16 cellular contexts compared by ENCODE assay signal in genomic region chr2:63844616-63845015, GRCh38. TPM values are rescaled to one million over a fixed set of nuclear protein-coding genes. Genes with fewer than 3 reads are reported as not detected.
DNase-seq lines count a peak whose midpoint lies in the region; ATAC-seq, FAIRE-seq and TF ChIP-seq lines count a peak whose summit lies in the region.
"Had no signal": no experiment of that assay in that cellular context is flagged by ENCODE, and none has a peak within 500 bp of the region (broad histone marks: within the 10 kb centered on the region; RNA-seq: fewer than 3 reads in every experiment).

No MANE protein-coding gene starts in this region.

- no peak for TF ChIP-seq POLR2A in HepG2 (IDR thresholded peaks at IDR 0.05; ENCODE audit: insufficient read depth in 1 of 2, low read depth in 2 of 2, low read length in 2 of 2)

- peaks cover 79% of the 10 kb centered on the region for H3K79me2 ChIP-seq in HepG2 (ENCODE audit: insufficient read depth, low read length)

- H3K9me3 ChIP-seq in cardiac muscle cell (ENCODE audit: low read depth) (no peaks in the 10 kb centered on the region), HepG2 (ENCODE audit: low read length) (no peaks in the 10 kb centered on the region), subcutaneous abdominal adipose tissue (ENCODE audit: control insufficient read depth in 5 of 5, low read length in 5 of 5) (no peaks in the 10 kb centered on the region), small intestine (ENCODE audit: control insufficient read depth, low read depth) (no peaks in the 10 kb centered on the region)
- H3K9me3 ChIP-seq: uterus had no signal

- H3K27ac Mint-ChIP-seq in activated naive CD8-positive, alpha-beta T cell treated with anti-CD3 and anti-CD28 coated beads, Interleukin-2, amount 10 ng/mL, durations not matched to agents 7 days and 5 days = no peak overlapping the region

- FAIRE-seq in HepG2 (lab: Jason Lieb, UNC) = no peak
- FAIRE-seq in small intestine (lab: Jason Lieb, UNC) = no peak

- POLR2A ChIA-PET in activated naive CD8-positive, alpha-beta T cell treated with anti-CD3 and anti-CD28 coated beads, Interleukin-2, amount 10 ng/mL, durations not matched to agents 7 days and 5 days (lab: Charles Lee) = interaction anchor here (1.4 to 7.6 kb wide), 2 partner anchors 11 to 256 kb away, joined by 5 to 286 read pairs; partner anchors contain the start of genes MDH1 and WDPCP
- POLR2A ChIA-PET in HepG2 (lab: Yijun Ruan, JAX) = interaction anchor here (4.8 to 5.2 kb wide), 2 partner anchors 23 to 145 kb away, joined by 34 to 56 read pairs; no protein-coding TSS in a partner anchor

- ATAC-seq in activated naive CD8-positive, alpha-beta T cell treated with anti-CD3 and anti-CD28 coated beads, Interleukin-2, amount 10 ng/mL, durations not matched to agents 7 days and 5 days (ENCODE audit: low read depth) = no peak
- no peak for ATAC-seq in HepG2

- H3K27ac ChIP-seq in cardiac muscle cell (peak overlapping the region; percentile 93), HepG2 (ENCODE audit: extremely low read length, insufficient read depth, low read length) (no peak overlapping the region), subcutaneous abdominal adipose tissue (ENCODE audit: low read depth, low read length) (peak overlapping the region; percentile 94), small intestine (ENCODE audit: low read depth in 1 of 2, low read length in 1 of 2) (no peak overlapping the region)

- H3K36me3 ChIP-seq in cardiac muscle cell = no peaks in the 10 kb centered on the region
- no peaks in the 10 kb centered on the region for H3K36me3 ChIP-seq in HepG2 (replicated peaks in 1 of 2; ENCODE audit: control insufficient read depth in 1 of 2, insufficient read depth in 2 of 2, low read length in 2 of 2)
- H3K36me3 ChIP-seq in subcutaneous abdominal adipose tissue (ENCODE audit: control insufficient read depth in 5 of 5, insufficient read depth in 5 of 5, low read length in 5 of 5) = no peaks in the 10 kb centered on the region
- H3K36me3 ChIP-seq in small intestine (ENCODE audit: control insufficient read depth in 2 of 2, insufficient read depth in 2 of 2, low read length in 2 of 2) = no peaks in the 10 kb centered on the region
- H3K36me3 ChIP-seq: uterus had no signal

- H3K4me3 Mint-ChIP-seq in activated naive CD8-positive, alpha-beta T cell treated with anti-CD3 and anti-CD28 coated beads, Interleukin-2, amount 10 ng/mL, durations not matched to agents 7 days and 5 days = peak overlapping the region; percentile 95

- intact Hi-C loops in cardiac septum (cut with DNase I) (loop anchor here (5.0 to 10.0 kb wide), 3 partner anchors 147 to 257 kb away; partner anchors contain the start of genes MDH1, VPS54 and WDPCP), HepG2 (cut with micrococcal nuclease; ENCODE audit: unreplicated experiment) (no loop called here)

- peak overlapping the region; percentile 95 for H3K4me2 ChIP-seq in HepG2 (ENCODE audit: low read depth, low read length)

- TF ChIP-seq EP300 in HepG2 (IDR thresholded peaks at IDR 0.05; ENCODE audit: low read depth in 2 of 2, low read length in 2 of 2) (no peak), HepG2 (CRISPR knock-in tag; IDR thresholded peaks at IDR 0.05; ENCODE audit: borderline replicate concordance) (no peak)

- H3K4me3 ChIP-seq in cardiac muscle cell (peak overlapping the region; percentile 54), HepG2 (replicated peaks in 1 of 3; ENCODE audit: insufficient read depth in 1 of 3, low read depth in 2 of 3, low read length in 3 of 3) (peak overlapping the region; percentile 14 to 95 (median 82); a peak in 3 of 6 replicates), subcutaneous abdominal adipose tissue (ENCODE audit: low read depth in 1 of 5, low read length in 5 of 5) (peak overlapping the region; percentile 73 to 99 (median 96)), small intestine (ENCODE audit: low read depth in 1 of 2, low read length in 2 of 2) (no peak overlapping the region)
- H3K4me3 ChIP-seq: uterus had no signal

- peaks cover 47% of the 10 kb centered on the region for H3K4me1 Mint-ChIP-seq in activated naive CD8-positive, alpha-beta T cell treated with anti-CD3 and anti-CD28 coated beads, Interleukin-2, amount 10 ng/mL, durations not matched to agents 7 days and 5 days

- WGBS in HepG2 (ENCODE audit: low lambda C conversion rate) = 78% methylated on average over 3 of the region's 3 CpGs
- WGBS in small intestine, 3 donors = 87 to 96% (median 92%) methylated on average over 3 of the region's 3 CpGs

- H4K20me1 ChIP-seq in HepG2 (ENCODE audit: insufficient read depth, low read length) = peaks cover 45% of the 10 kb centered on the region

- no peak for DNase-seq in cardiac muscle cell (ENCODE audit: low read depth in 1 of 2, low spot score in 1 of 2)
- DNase-seq in cardiac septum (ENCODE audit: low spot score) = no peak
- no peak for DNase-seq in activated naive CD8-positive, alpha-beta T cell treated with anti-CD3 and anti-CD28 coated beads, Interleukin-2, amount 10 ng/mL, durations not matched to agents 7 days and 5 days
- DNase-seq in HepG2 (ENCODE audit: low spot score) = no peak
- DNase-seq in NCI-H128 (lab: John Stamatoyannopoulos, UW; ENCODE audit: unreplicated experiment) = no peak
- no peak for DNase-seq in small intestine
- no peak for DNase-seq in mesenteric fat pad (ENCODE audit: low spot score)
- DNase-seq: activated gamma-delta T cell, AML-193, dorsolateral prefrontal cortex, foreskin melanocyte, GDM1, MV-4-11, NCI-H446, uterus had no signal

- CTCF ChIA-PET in HepG2 (lab: Yijun Ruan, JAX; ENCODE audit: low intra/inter-chr PET ratio, low total read pairs) = no interaction called here

- H3K9me3 Mint-ChIP-seq in activated naive CD8-positive, alpha-beta T cell treated with anti-CD3 and anti-CD28 coated beads, Interleukin-2, amount 10 ng/mL, durations not matched to agents 7 days and 5 days = peaks cover 13% of the 10 kb centered on the region

- H3K27me3 Mint-ChIP-seq in activated naive CD8-positive, alpha-beta T cell treated with anti-CD3 and anti-CD28 coated beads, Interleukin-2, amount 10 ng/mL, durations not matched to agents 7 days and 5 days = no peaks in the 10 kb centered on the region

- H2AFZ ChIP-seq in HepG2 (ENCODE audit: low read length) = no peak overlapping the region

- H3K9ac ChIP-seq in HepG2 (ENCODE audit: insufficient read depth, low read depth, low read length) = peak overlapping the region; percentile 92; the same call in 1 of the 2 replicates
- peak overlapping the region; percentile 22 to 100 (median 42) for H3K9ac ChIP-seq in subcutaneous abdominal adipose tissue (ENCODE audit: low read length in 5 of 5)

- H3K4me1 ChIP-seq in cardiac muscle cell (ENCODE audit: low read depth) (peaks cover 43% of the 10 kb centered on the region), HepG2 (ENCODE audit: insufficient read depth, low read length) (peaks cover 63% of the 10 kb centered on the region), subcutaneous abdominal adipose tissue (ENCODE audit: control insufficient read depth in 5 of 5, insufficient read depth in 5 of 5, low read length in 5 of 5) (peaks cover 0 to 71% (median 52%) of the 10 kb centered on the region in 5 donors), small intestine (ENCODE audit: control insufficient read depth in 2 of 2, insufficient read depth in 1 of 2, low read depth in 1 of 2, low read length in 1 of 2) (peaks cover 7 to 10% of the 10 kb centered on the region in 2 donors)

- H3K27me3 ChIP-seq in cardiac muscle cell (no peaks in the 10 kb centered on the region), HepG2 (ENCODE audit: control insufficient read depth in 1 of 2, insufficient read depth in 2 of 2, low read length in 2 of 2) (no peaks in the 10 kb centered on the region; a peak in 1 of 5 replicates), subcutaneous abdominal adipose tissue (ENCODE audit: control insufficient read depth in 5 of 5, insufficient read depth in 4 of 5, low read length in 5 of 5) (no peaks in the 10 kb centered on the region), small intestine (ENCODE audit: control insufficient read depth in 2 of 2, insufficient read depth in 2 of 2, low read length in 2 of 2) (no peaks in the 10 kb centered on the region)
- H3K27me3 ChIP-seq: dorsolateral prefrontal cortex, uterus had no signal

- in situ Hi-C loops in HepG2 (cut with HindIII; ENCODE audit: extremely low pct_ligation_motif_present, low pct_unique_long_range_greater_than_20kb) = no loop called here

- no peak for TF ChIP-seq RAD21 in HepG2 (CRISPR knock-in tag; IDR thresholded peaks at IDR 0.05)

- H3K36me3 Mint-ChIP-seq in activated naive CD8-positive, alpha-beta T cell treated with anti-CD3 and anti-CD28 coated beads, Interleukin-2, amount 10 ng/mL, durations not matched to agents 7 days and 5 days = peaks cover 66% of the 10 kb centered on the region

- TF ChIP-seq CTCF in cardiac muscle cell (IDR thresholded peaks at IDR 0.05; ENCODE audit: low read depth, low read length) (no peak), HepG2 (CRISPR knock-in tag; IDR thresholded peaks at IDR 0.05) (no peak)

- no TSS peak for BruUV-seq in HepG2 (replicated peaks; lab: Mats Ljungman, UMichigan)

RNA-seq across cellular contexts. Expression of gene UGP2, which starts 2.9 kb away (rescaled TPM):
- total RNA-seq in cardiac muscle cell (183 and 199 TPM in 2 replicates), cardiac septum (327 TPM), HepG2 (2016; rRNA removed; fragmentation: Illumina TruSeq; extraction: Trizol) (134 and 210 TPM in 2 replicates), mesenteric fat pad (563 TPM)
- polyA plus RNA-seq in cardiac muscle cell (327 and 344 TPM in 2 replicates), HepG2 (2011; rRNA removed) (80.1 and 96.0 TPM in 2 replicates), small intestine (100 to 1,000 TPM in 2 of 3 donors, 10 to 100 TPM in 1; 73.8 to 156 (median 120) TPM)
- 100 to 1,000 TPM; 127 to 139 TPM for total RNA-seq in activated naive CD8-positive, alpha-beta T cell treated with anti-CD3 and anti-CD28 coated beads, Interleukin-2, amount 10 ng/mL, durations not matched to agents 7 days and 5 days
- total RNA-seq in HepG2 (2016; cell fraction: cytosol; rRNA removed; fragmentation: Illumina TruSeq; extraction: Trizol; ENCODE audit: low read depth) = 83.7 and 93.6 TPM in 2 replicates
- total RNA-seq in HepG2 (2016; cell fraction: insoluble cytoplasmic fraction; rRNA removed; fragmentation: Illumina TruSeq; extraction: Trizol) = 123 and 218 TPM in 2 replicates
- 85.1 and 86.4 TPM in 2 replicates for total RNA-seq in HepG2 (2016; cell fraction: membrane; rRNA removed; fragmentation: Illumina TruSeq; extraction: Trizol)
- 79.9 and 81.8 TPM in 2 replicates for total RNA-seq in HepG2 (2016; cell fraction: nucleus; rRNA removed; fragmentation: Illumina TruSeq; extraction: Trizol)
- 34.2 and 64.5 TPM in 2 replicates for polyA plus RNA-seq in HepG2 (2011; cell fraction: cytosol; rRNA removed)
- 28.2 and 36.8 TPM in 2 replicates for polyA plus RNA-seq in HepG2 (2011; cell fraction: nucleus; rRNA removed)
- 164 and 194 TPM in 2 replicates for polyA plus RNA-seq in HepG2 (2012)
- 27.9 and 31.2 TPM in 2 replicates for polyA plus RNA-seq in HepG2 (2016; cell fraction: cytosol; fragmentation: Illumina TruSeq; extraction: Trizol; ENCODE audit: low read depth)
- 183 and 197 TPM in 2 replicates for polyA plus RNA-seq in HepG2 (2016; cell fraction: insoluble cytoplasmic fraction; fragmentation: Illumina TruSeq; extraction: Trizol; ENCODE audit: low read depth)
- polyA plus RNA-seq in HepG2 (2016; cell fraction: membrane; fragmentation: Illumina TruSeq; extraction: Trizol; ENCODE audit: low read depth) = 56.9 and 57.3 TPM in 2 replicates
- 78.5 and 87.8 TPM in 2 replicates for polyA plus RNA-seq in HepG2 (2016; cell fraction: nucleus; fragmentation: Illumina TruSeq; extraction: Trizol; ENCODE audit: insufficient read depth, low read depth)
- 11.5 and 14.4 TPM in 2 replicates for polyA minus RNA-seq in HepG2 (2011; rRNA and poly(A)+ RNA removed; ENCODE audit: low replicate concordance)
- 103 and 130 TPM in 2 replicates for polyA minus RNA-seq in HepG2 (2011; cell fraction: cytosol; rRNA and poly(A)+ RNA removed)
- polyA minus RNA-seq in HepG2 (2011; cell fraction: nucleus; rRNA and poly(A)+ RNA removed) = 119 and 170 TPM in 2 replicates

Comparison
In these comparisons a context has a peak if more than half of its experiments do, and no peak if none do; other contexts are left out.
1. H3K27ac ChIP-seq: peak in cardiac muscle cell (single experiment) and subcutaneous abdominal adipose tissue (single experiment); none in HepG2 (single experiment) and small intestine (0 of 2).
2. H3K4me3 ChIP-seq: peak in cardiac muscle cell (single experiment), HepG2 (3 of 3) and subcutaneous abdominal adipose tissue (5 of 5); none in small intestine (0 of 2).